Comparison of ENCODE assay signal across 1 cellular context in genomic region chr6:125919618-125920017, GRCh38.
TF ChIP-seq lines count a peak whose summit lies in the region.

No MANE protein-coding gene starts in this region.

TF ChIP-seq in HepG2, 621 proteins besides CTCF, POLR2A, EP300 and RAD21 (continued from another document):
- TF ChIP-seq PLSCR1 (CRISPR knock-in tag; IDR thresholded peaks at IDR 0.05; ENCODE audit: borderline replicate concordance) (no peak), KDM5B (CRISPR knock-in tag; IDR thresholded peaks at IDR 0.05; ENCODE audit: borderline replicate concordance) (no peak)
- TF ChIP-seq, protein P1, sequence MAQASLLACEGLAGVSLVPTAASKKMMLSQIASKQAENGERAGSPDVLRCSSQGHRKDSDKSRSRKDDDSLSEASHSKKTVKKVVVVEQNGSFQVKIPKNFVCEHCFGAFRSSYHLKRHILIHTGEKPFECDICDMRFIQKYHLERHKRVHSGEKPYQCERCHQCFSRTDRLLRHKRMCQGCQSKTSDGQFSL (CRISPR knock-in tag; IDR thresholded peaks at IDR 0.05), result no peak
TF ChIP-seq in HepG2: peak in this region for 1.
